ENCODE assay signal across 1 cellular context in the genomic region with DNA sequence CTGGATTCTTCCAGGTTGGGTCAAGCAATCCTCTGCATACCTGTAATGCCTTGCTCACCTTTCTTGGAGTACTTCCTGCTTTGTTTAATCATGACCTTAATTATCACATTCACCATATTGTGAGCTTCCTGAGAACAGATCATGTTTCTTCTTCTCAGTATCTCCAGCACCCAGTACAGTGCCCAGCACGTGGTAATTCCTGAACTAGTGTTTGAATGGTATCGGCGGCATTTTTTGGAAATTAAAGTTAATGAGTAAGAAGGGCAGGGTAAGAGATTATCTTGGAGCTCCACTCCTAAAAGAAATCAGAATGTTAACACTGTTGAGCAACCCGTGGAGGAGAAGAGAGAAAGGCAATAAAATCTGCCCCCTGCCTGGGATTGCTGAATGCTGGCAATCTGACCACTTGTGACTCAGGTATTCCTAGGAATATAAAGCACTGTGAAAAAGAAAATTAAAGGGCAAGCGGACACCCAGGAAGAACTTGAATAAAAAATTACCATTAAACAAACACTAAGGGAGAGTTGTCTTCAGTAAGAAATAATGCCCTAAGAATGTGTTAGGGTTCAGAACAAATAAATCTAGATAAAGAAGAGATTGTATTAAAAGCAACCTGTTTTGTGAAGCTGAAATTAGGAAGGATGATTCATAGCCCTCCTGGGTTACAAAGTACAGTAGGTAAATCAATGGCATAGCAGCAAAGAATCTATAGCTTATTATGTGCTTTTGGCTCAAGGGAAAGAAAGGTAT.
TF ChIP-seq lines count a peak whose summit lies in the region.

No MANE protein-coding gene starts in this region.

TF ChIP-seq in HEK293, 187 proteins besides CTCF, POLR2A, EP300 and RAD21 (continued from another document):
- TF ChIP-seq GLIS1 (tag by site-specific recombination; IDR thresholded peaks at IDR 0.05) (peak; percentile 80), IKZF3 (tag by site-specific recombination; IDR thresholded peaks at IDR 0.05) (no peak), ZIC2 (tag by site-specific recombination; IDR thresholded peaks at IDR 0.05) (peak; percentile 39; the same call in 1 of the 2 replicates), ZNF529 (tag by site-specific recombination; IDR thresholded peaks at IDR 0.05; ENCODE audit: insufficient replicate concordance) (no peak), SP3 (tag by site-specific recombination; IDR thresholded peaks at IDR 0.05) (no peak), ZBTB21 (tag by site-specific recombination; IDR thresholded peaks at IDR 0.05) (no peak), ZNF48 (tag by site-specific recombination; IDR thresholded peaks at IDR 0.05) (no peak), KLF7 (tag by site-specific recombination; IDR thresholded peaks at IDR 0.05; ENCODE audit: borderline replicate concordance) (no peak), OSR2 (tag by site-specific recombination; IDR thresholded peaks at IDR 0.05) (no peak), ZNF394 (tag by site-specific recombination; IDR thresholded peaks at IDR 0.05; ENCODE audit: borderline replicate concordance) (no peak), YY2 (tag by site-specific recombination; IDR thresholded peaks at IDR 0.05) (no peak), TRIM28 (IDR thresholded peaks at IDR 0.05; ENCODE audit: borderline replicate concordance, low read length) (no peak), KLF1 (tag by site-specific recombination; IDR thresholded peaks at IDR 0.05) (no peak)
- TF ChIP-seq, protein P1, sequence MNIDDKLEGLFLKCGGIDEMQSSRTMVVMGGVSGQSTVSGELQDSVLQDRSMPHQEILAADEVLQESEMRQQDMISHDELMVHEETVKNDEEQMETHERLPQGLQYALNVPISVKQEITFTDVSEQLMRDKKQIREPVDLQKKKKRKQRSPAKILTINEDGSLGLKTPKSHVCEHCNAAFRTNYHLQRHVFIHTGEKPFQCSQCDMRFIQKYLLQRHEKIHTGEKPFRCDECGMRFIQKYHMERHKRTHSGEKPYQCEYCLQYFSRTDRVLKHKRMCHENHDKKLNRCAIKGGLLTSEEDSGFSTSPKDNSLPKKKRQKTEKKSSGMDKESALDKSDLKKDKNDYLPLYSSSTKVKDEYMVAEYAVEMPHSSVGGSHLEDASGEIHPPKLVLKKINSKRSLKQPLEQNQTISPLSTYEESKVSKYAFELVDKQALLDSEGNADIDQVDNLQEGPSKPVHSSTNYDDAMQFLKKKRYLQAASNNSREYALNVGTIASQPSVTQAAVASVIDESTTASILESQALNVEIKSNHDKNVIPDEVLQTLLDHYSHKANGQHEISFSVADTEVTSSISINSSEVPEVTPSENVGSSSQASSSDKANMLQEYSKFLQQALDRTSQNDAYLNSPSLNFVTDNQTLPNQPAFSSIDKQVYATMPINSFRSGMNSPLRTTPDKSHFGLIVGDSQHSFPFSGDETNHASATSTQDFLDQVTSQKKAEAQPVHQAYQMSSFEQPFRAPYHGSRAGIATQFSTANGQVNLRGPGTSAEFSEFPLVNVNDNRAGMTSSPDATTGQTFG (tag by site-specific recombination; IDR thresholded peaks at IDR 0.05; ENCODE audit: borderline replicate concordance): no peak
- TF ChIP-seq, protein P2, sequence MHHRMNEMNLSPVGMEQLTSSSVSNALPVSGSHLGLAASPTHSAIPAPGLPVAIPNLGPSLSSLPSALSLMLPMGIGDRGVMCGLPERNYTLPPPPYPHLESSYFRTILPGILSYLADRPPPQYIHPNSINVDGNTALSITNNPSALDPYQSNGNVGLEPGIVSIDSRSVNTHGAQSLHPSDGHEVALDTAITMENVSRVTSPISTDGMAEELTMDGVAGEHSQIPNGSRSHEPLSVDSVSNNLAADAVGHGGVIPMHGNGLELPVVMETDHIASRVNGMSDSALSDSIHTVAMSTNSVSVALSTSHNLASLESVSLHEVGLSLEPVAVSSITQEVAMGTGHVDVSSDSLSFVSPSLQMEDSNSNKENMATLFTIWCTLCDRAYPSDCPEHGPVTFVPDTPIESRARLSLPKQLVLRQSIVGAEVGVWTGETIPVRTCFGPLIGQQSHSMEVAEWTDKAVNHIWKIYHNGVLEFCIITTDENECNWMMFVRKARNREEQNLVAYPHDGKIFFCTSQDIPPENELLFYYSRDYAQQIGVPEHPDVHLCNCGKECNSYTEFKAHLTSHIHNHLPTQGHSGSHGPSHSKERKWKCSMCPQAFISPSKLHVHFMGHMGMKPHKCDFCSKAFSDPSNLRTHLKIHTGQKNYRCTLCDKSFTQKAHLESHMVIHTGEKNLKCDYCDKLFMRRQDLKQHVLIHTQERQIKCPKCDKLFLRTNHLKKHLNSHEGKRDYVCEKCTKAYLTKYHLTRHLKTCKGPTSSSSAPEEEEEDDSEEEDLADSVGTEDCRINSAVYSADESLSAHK (tag by site-specific recombination; IDR thresholded peaks at IDR 0.05): no peak
- TF ChIP-seq, protein P3, sequence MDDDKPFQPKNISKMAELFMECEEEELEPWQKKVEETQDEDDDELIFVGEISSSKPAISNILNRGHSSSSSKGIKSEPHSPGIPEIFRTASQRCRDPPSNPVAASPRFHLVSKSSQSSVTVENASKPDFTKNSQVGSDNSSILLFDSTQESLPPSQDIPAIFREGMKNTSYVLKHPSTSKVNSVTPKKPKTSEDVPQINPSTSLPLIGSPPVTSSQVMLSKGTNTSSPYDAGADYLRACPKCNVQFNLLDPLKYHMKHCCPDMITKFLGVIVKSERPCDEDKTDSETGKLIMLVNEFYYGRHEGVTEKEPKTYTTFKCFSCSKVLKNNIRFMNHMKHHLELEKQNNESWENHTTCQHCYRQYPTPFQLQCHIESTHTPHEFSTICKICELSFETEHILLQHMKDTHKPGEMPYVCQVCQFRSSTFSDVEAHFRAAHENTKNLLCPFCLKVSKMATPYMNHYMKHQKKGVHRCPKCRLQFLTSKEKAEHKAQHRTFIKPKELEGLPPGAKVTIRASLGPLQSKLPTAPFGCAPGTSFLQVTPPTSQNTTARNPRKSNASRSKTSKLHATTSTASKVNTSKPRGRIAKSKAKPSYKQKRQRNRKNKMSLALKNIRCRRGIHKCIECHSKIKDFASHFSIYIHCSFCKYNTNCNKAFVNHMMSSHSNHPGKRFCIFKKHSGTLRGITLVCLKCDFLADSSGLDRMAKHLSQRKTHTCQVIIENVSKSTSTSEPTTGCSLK (tag by site-specific recombination; IDR thresholded peaks at IDR 0.05): no peak
- TF ChIP-seq, protein P4, sequence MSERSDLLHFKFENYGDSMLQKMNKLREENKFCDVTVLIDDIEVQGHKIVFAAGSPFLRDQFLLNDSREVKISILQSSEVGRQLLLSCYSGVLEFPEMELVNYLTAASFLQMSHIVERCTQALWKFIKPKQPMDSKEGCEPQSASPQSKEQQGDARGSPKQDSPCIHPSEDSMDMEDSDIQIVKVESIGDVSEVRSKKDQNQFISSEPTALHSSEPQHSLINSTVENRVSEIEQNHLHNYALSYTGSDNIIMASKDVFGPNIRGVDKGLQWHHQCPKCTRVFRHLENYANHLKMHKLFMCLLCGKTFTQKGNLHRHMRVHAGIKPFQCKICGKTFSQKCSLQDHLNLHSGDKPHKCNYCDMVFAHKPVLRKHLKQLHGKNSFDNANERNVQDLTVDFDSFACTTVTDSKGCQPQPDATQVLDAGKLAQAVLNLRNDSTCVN (tag by site-specific recombination; optimal IDR thresholded peaks at IDR 0.05): no peak
- TF ChIP-seq, protein P5, sequence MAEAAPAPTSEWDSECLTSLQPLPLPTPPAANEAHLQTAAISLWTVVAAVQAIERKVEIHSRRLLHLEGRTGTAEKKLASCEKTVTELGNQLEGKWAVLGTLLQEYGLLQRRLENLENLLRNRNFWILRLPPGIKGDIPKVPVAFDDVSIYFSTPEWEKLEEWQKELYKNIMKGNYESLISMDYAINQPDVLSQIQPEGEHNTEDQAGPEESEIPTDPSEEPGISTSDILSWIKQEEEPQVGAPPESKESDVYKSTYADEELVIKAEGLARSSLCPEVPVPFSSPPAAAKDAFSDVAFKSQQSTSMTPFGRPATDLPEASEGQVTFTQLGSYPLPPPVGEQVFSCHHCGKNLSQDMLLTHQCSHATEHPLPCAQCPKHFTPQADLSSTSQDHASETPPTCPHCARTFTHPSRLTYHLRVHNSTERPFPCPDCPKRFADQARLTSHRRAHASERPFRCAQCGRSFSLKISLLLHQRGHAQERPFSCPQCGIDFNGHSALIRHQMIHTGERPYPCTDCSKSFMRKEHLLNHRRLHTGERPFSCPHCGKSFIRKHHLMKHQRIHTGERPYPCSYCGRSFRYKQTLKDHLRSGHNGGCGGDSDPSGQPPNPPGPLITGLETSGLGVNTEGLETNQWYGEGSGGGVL (tag by site-specific recombination; IDR thresholded peaks at IDR 0.05): no peak
